30 cellular contexts compared by ENCODE assay signal in the genomic region with DNA sequence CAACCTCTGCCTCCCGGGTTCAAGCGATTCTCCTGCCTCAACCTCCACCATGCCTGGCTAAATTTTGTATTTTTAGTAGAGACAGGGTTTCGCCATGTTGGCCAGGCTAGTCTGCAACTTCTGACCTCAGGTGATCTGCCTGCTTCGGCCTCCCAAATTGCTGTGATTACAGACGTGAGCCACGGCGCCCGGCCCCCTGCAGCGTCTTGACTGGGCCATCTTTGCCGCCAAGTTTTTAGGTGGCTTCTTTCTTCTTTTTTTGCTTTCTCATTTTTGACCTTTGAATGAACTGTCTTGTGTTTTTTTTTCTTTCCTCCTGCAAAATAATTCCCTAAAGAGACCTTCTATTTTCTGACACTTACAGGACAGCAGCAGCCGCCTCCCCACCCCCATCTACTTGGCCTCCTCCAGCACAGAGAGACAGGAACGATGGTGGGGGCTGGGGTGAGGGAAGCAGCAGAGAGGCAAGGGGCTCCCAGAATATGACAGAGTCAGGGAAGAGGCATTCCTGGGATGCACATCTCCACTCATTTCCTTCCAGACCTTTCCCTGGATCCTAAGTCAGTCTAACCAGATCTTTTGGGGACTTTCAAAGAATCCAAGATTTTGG.
"Had no signal": no experiment of that assay in that cellular context is flagged by ENCODE, and none has a peak within 500 bp of the region (broad histone marks: within the 10 kb centered on the region; RNA-seq: fewer than 3 reads in every experiment).

No MANE protein-coding gene starts in this region.

- H3K4me3 ChIP-seq: left lung, lower lobe of right lung, pancreas, prostate gland, skin epidermis, stomach, testis, thyroid gland, transverse colon, upper lobe of left lung, vagina had no signal

- H3K27me3 ChIP-seq: pancreas, testis, thyroid gland, upper lobe of left lung, vagina had no signal

- H3K27ac ChIP-seq: left lung, lower lobe of right lung, pancreas, prostate gland, skin epidermis, stomach, testis, thyroid gland, transverse colon, upper lobe of left lung, vagina had no signal

- H3K27ac Mint-ChIP-seq: immature natural killer cell; naive B cell; natural killer cell treated with Interleukin-12 subunit alpha and Interleukin-12 subunit beta and Interleukin-15 and Interleukin-18, amount 100 ng/mL, for 72 hours; stimulated activated naive B cell treated with anti-CD40 and anti-IgM and Interleukin-4, amounts not matched to agents 10 μg/mL and 1 μg/mL and 100 μg/mL, for 72 hours had no signal

- H3K4me3 Mint-ChIP-seq: immature natural killer cell; naive B cell; natural killer cell treated with Interleukin-12 subunit alpha and Interleukin-12 subunit beta and Interleukin-15 and Interleukin-18, amount 100 ng/mL, for 72 hours; stimulated activated naive B cell treated with anti-CD40 and anti-IgM and Interleukin-4, amounts not matched to agents 10 μg/mL and 1 μg/mL and 100 μg/mL, for 72 hours had no signal

- H3K36me3 ChIP-seq: left lung, lower lobe of right lung, pancreas, prostate gland, stomach, thyroid gland, transverse colon, upper lobe of left lung, vagina had no signal

- H3K4me1 ChIP-seq: left lung, lower lobe of right lung, pancreas, prostate gland, stomach, testis, transverse colon, upper lobe of left lung, vagina had no signal

- DNase-seq: hypothalamus; immature natural killer cell; kidney; left colon; left lung; lower lobe of right lung; mammary epithelial cell; mesenchymal stem cell; naive B cell; nucleus accumbens; pancreas; posterior cingulate gyrus; retina; right cardiac atrium; stimulated activated CD4-positive, alpha-beta T cell treated with anti-CD3 and anti-CD28 coated beads, Interleukin-12 subunit alpha, Interleukin-12 subunit beta, amount 100 ng/mL, for 4 hours; stimulated activated CD4-positive, alpha-beta T cell treated with anti-CD3 and anti-CD28 coated beads, Interleukin-15, amount 100 ng/mL, for 24 hours; stimulated activated CD4-positive, alpha-beta T cell treated with anti-CD3 and anti-CD28 coated beads, Interleukin-2, amount 100 ng/mL, for 24 hours; stimulated activated CD4-positive, alpha-beta T cell treated with anti-CD3 and anti-CD28 coated beads, Interleukin-4, amount 100 ng/mL, for 1 hour; stimulated activated naive B cell treated with anti-CD40 and anti-IgM and Interleukin-4, amounts not matched to agents 10 μg/mL and 1 μg/mL and 100 μg/mL, for 72 hours; stimulated activated naive CD8-positive, alpha-beta T cell treated with anti-CD3 and anti-CD28 coated beads, Interleukin-15, Interleukin-2, amounts not matched to agents 100 U/mL and 50 U/mL, for 24 hours; stomach; testis; thyroid gland; transverse colon had no signal

- ATAC-seq: left colon; left lung; lower lobe of right lung; natural killer cell treated with Interleukin-12 subunit alpha and Interleukin-12 subunit beta and Interleukin-15 and Interleukin-18, amount 100 ng/mL, for 72 hours; pancreas; right cardiac atrium; sciatic nerve; stimulated activated naive B cell treated with anti-CD40 and anti-IgM and Interleukin-4, amounts not matched to agents 10 μg/mL and 1 μg/mL and 100 μg/mL, for 72 hours; stimulated activated naive CD8-positive, alpha-beta T cell treated with anti-CD3 and anti-CD28 coated beads, Interleukin-15, Interleukin-2, amounts not matched to agents 100 U/mL and 50 U/mL, for 24 hours had no signal

- H3K9me3 Mint-ChIP-seq: immature natural killer cell; natural killer cell treated with Interleukin-12 subunit alpha and Interleukin-12 subunit beta and Interleukin-15 and Interleukin-18, amount 100 ng/mL, for 72 hours had no signal

- H3K9me3 ChIP-seq: left lung, lower lobe of right lung, pancreas, prostate gland, stomach, testis, thyroid gland, transverse colon, upper lobe of left lung, vagina had no signal

- H3K36me3 Mint-ChIP-seq: immature natural killer cell; naive B cell; natural killer cell treated with Interleukin-12 subunit alpha and Interleukin-12 subunit beta and Interleukin-15 and Interleukin-18, amount 100 ng/mL, for 72 hours; stimulated activated naive B cell treated with anti-CD40 and anti-IgM and Interleukin-4, amounts not matched to agents 10 μg/mL and 1 μg/mL and 100 μg/mL, for 72 hours had no signal

- H3K4me1 Mint-ChIP-seq: immature natural killer cell had no signal
